ENCODE assay signal across 1 cellular context in the genomic region with DNA sequence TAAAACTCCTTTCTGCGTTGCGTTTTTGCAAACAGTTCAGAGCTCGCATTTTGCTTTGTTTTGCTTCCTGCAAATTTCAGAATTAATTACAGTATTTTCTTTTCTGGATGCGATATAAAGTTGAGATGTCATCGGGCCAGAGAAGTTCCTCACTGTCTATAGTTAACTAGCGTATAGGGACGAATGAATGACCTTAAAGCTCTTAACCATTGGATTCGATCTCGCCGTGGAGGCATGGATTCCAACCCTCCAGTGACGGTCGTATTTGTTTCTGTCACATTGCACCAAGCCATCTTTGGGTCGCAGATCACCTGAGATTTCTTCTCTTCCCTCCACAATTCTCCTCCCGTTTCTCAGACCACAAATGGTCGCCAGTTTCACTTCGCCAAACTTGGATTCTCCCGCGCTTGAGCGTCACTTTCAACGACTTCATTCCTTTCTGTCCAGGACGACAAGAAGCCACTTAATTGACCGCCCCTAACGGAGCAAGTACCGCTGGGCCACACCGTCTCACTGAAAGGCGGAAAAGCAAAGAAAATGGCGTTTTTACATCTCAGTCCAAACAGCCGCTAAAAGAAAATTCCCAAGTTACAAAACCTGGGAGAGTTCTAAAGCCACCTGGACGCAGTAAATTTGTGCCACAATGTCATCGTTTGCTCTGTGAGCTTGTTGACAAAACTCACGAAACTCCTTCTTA.
TF ChIP-seq lines count a peak whose summit lies in the region.

No MANE protein-coding gene starts in this region.

TF ChIP-seq in GM23338, 12 proteins besides CTCF, POLR2A, EP300 and RAD21 (continued from another document):
- TF ChIP-seq, protein P1, sequence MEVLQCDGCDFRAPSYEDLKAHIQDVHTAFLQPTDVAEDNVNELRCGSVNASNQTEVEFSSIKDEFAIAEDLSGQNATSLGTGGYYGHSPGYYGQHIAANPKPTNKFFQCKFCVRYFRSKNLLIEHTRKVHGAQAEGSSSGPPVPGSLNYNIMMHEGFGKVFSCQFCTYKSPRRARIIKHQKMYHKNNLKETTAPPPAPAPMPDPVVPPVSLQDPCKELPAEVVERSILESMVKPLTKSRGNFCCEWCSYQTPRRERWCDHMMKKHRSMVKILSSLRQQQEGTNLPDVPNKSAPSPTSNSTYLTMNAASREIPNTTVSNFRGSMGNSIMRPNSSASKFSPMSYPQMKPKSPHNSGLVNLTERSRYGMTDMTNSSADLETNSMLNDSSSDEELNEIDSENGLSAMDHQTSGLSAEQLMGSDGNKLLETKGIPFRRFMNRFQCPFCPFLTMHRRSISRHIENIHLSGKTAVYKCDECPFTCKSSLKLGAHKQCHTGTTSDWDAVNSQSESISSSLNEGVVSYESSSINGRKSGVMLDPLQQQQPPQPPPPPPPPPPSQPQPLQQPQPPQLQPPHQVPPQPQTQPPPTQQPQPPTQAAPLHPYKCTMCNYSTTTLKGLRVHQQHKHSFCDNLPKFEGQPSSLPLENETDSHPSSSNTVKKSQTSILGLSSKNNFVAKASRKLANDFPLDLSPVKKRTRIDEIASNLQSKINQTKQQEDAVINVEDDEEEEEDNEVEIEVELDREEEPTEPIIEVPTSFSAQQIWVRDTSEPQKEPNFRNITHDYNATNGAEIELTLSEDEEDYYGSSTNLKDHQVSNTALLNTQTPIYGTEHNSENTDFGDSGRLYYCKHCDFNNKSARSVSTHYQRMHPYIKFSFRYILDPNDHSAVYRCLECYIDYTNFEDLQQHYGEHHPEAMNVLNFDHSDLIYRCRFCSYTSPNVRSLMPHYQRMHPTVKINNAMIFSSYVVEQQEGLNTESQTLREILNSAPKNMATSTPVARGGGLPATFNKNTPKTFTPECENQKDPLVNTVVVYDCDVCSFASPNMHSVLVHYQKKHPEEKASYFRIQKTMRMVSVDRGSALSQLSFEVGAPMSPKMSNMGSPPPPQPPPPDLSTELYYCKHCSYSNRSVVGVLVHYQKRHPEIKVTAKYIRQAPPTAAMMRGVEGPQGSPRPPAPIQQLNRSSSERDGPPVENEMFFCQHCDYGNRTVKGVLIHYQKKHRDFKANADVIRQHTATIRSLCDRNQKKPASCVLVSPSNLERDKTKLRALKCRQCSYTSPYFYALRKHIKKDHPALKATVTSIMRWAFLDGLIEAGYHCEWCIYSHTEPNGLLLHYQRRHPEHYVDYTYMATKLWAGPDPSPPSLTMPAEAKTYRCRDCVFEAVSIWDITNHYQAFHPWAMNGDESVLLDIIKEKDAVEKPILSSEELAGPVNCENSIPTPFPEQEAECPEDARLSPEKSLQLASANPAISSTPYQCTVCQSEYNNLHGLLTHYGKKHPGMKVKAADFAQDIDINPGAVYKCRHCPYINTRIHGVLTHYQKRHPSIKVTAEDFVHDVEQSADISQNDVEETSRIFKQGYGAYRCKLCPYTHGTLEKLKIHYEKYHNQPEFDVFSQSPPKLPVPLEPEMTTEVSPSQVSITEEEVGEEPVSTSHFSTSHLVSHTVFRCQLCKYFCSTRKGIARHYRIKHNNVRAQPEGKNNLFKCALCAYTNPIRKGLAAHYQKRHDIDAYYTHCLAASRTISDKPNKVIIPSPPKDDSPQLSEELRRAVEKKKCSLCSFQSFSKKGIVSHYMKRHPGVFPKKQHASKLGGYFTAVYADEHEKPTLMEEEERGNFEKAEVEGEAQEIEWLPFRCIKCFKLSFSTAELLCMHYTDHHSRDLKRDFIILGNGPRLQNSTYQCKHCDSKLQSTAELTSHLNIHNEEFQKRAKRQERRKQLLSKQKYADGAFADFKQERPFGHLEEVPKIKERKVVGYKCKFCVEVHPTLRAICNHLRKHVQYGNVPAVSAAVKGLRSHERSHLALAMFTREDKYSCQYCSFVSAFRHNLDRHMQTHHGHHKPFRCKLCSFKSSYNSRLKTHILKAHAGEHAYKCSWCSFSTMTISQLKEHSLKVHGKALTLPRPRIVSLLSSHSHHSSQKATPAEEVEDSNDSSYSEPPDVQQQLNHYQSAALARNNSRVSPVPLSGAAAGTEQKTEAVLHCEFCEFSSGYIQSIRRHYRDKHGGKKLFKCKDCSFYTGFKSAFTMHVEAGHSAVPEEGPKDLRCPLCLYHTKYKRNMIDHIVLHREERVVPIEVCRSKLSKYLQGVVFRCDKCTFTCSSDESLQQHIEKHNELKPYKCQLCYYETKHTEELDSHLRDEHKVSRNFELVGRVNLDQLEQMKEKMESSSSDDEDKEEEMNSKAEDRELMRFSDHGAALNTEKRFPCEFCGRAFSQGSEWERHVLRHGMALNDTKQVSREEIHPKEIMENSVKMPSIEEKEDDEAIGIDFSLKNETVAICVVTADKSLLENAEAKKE (CRISPR knock-in tag; IDR thresholded peaks at IDR 0.05), result no peak
- TF ChIP-seq EZH2 (IDR thresholded peaks at IDR 0.05; ENCODE audit: low read depth, unreplicated experiment) (peak; percentile 66), POLR2AphosphoS5 (IDR thresholded peaks at IDR 0.05; ENCODE audit: low read depth) (no peak), ZNF114 (CRISPR knock-in tag; IDR thresholded peaks at IDR 0.05) (no peak), NANOG (IDR thresholded peaks at IDR 0.05; ENCODE audit: borderline replicate concordance) (no peak)
